Comparison of ENCODE assay signal across 32 cellular contexts in the genomic region with DNA sequence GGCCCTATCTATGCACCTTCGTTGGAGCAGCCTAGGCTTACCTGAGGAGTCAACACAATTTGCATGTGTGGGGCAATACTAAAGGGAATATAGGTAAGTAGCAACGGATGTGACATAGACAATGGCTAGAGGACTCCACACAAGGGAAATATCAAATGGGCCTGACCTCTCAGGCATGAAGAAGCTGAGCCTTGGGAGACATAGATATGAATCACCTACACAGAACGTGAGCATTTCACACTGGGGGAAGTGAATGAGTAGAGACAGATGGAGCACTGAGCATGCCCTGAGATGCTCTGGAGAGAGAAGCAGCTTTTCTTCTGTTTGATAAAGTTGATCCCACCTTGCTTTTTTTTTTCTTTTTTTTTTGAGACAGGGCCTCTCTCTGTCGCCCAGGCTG.
DNase-seq lines count a peak whose midpoint lies in the region; ATAC-seq, FAIRE-seq and TF ChIP-seq lines count a peak whose summit lies in the region.
"Had no signal": no experiment of that assay in that cellular context is flagged by ENCODE, and none has a peak within 500 bp of the region (broad histone marks: within the 10 kb centered on the region; RNA-seq: fewer than 3 reads in every experiment).

No MANE protein-coding gene starts in this region.

- TF ChIP-seq CTCF in Caco-2 (IDR thresholded peaks at IDR 0.05; ENCODE audit: insufficient read depth in 1 of 2, low read depth in 1 of 2, low read length in 1 of 2, severe bottlenecking in 1 of 2, unreplicated experiment in 1 of 2) (no peak), WERI-Rb-1 (IDR thresholded peaks at IDR 0.05; ENCODE audit: low read depth, low read length) (no peak), kidney epithelial cell (IDR thresholded peaks at IDR 0.05; ENCODE audit: insufficient read depth, low read length, poor library complexity, severe bottlenecking) (no peak), esophagus squamous epithelium (IDR thresholded peaks at IDR 0.05) (no peak)

- no peaks in the 10 kb centered on the region for H3K36me3 ChIP-seq in Caco-2 (ENCODE audit: control insufficient read depth, insufficient read depth, low read length)
- H3K36me3 ChIP-seq in WERI-Rb-1, result no peaks in the 10 kb centered on the region
- H3K36me3 ChIP-seq in kidney epithelial cell (ENCODE audit: control insufficient read depth, insufficient read depth, low read length), result no peaks in the 10 kb centered on the region
- no peaks in the 10 kb centered on the region for H3K36me3 ChIP-seq in esophagus squamous epithelium
- H3K36me3 ChIP-seq: BE2C, lower lobe of right lung had no signal

- intact Hi-C loops in Caco-2 (cut with micrococcal nuclease; ENCODE audit: unreplicated experiment) (loop anchor here (10.0 kb wide), 1 partner anchor 884 kb away; no protein-coding TSS in a partner anchor), esophagus squamous epithelium (cut with DNase I) (no loop called here)

- H3K4me3 ChIP-seq in Caco-2 (ENCODE audit: low read depth, low read length) (no peak overlapping the region), WERI-Rb-1 (ENCODE audit: low read depth, low read length) (no peak overlapping the region), kidney epithelial cell (ENCODE audit: low read depth, low read length) (no peak overlapping the region), esophagus squamous epithelium (no peak overlapping the region)
- H3K4me3 ChIP-seq: lower lobe of right lung, mucosa of descending colon had no signal

- ATAC-seq in HG03442 (IDR thresholded peaks at IDR 0.05; ENCODE audit: unreplicated experiment) (no peak), HG02981 (IDR thresholded peaks at IDR 0.05; ENCODE audit: unreplicated experiment) (no peak)
- ATAC-seq: lower lobe of right lung; mucosa of descending colon; natural killer cell treated with Interleukin-12 subunit alpha and Interleukin-12 subunit beta and Interleukin-15 and Interleukin-18, amount 100 ng/mL, for 72 hours; PC-3 had no signal

- FAIRE-seq in HTR-8/SVneo (lab: Jason Lieb, UNC), result no peak
- FAIRE-seq: H54, kidney had no signal

- POLR2A ChIA-PET in Caco-2 (lab: Charles Lee), result no interaction called here

- whole genome bisulfite sequencing in esophagus squamous epithelium, 2 donors, result 67 to 83% methylated on average over 4 of the region's 4 CpGs

- H3K9me3 ChIP-seq in Caco-2 (no peaks in the 10 kb centered on the region), WERI-Rb-1 (ENCODE audit: severe bottlenecking) (peaks cover 11% of the 10 kb centered on the region), esophagus squamous epithelium (no peaks in the 10 kb centered on the region)
- H3K9me3 ChIP-seq: BE2C, lower lobe of right lung, mucosa of descending colon had no signal

- H3K4me3 Mint-ChIP-seq in Caco-2 (ENCODE audit: unreplicated experiment), result no peak overlapping the region
- H3K4me3 Mint-ChIP-seq: activated CD4-positive, alpha-beta T cell treated with anti-CD3 and anti-CD28 coated beads, Interleukin-2, amount 10 ng/mL, durations not matched to agents 24 days and 14 days; activated naive CD8-positive, alpha-beta T cell treated with anti-CD3 and anti-CD28 coated beads, Interleukin-2, amount 10 ng/mL, durations not matched to agents 7 days and 5 days; central memory CD8-positive, alpha-beta T cell; dendritic cell treated with granulocyte-macrophage colony-stimulating factor and Interleukin-4, amounts not matched to agents 40 ng/mL and 50 ng/mL, for 4 days; natural killer cell treated with Interleukin-12 subunit alpha and Interleukin-12 subunit beta and Interleukin-15 and Interleukin-18, amount 100 ng/mL, for 72 hours; stimulated activated naive CD8-positive, alpha-beta T cell treated with anti-CD3 and anti-CD28 coated beads, Interleukin-15, Interleukin-2, amounts not matched to agents 100 ng/mL and 50 ng/mL, for 24 hours had no signal

- peaks cover 51% of the 10 kb centered on the region for H3K4me1 Mint-ChIP-seq in Caco-2 (ENCODE audit: low read depth, unreplicated experiment)
- H3K4me1 Mint-ChIP-seq: central memory CD8-positive, alpha-beta T cell had no signal

- peaks cover 78% of the 10 kb centered on the region for H3K4me1 ChIP-seq in Caco-2
- peaks cover 0 to 6% (median 0%) of the 10 kb centered on the region in 3 donors for H3K4me1 ChIP-seq in esophagus squamous epithelium
- H3K4me1 ChIP-seq: BE2C, lower lobe of right lung had no signal

- no peak for DNase-seq in Caco-2
- peak; percentile 62 for DNase-seq in HK-2 (ENCODE audit: unreplicated experiment)
- peak; percentile 29 for DNase-seq in WERI-Rb-1
- DNase-seq in kidney epithelial cell (ENCODE audit: low read depth), result peak; percentile 69
- no peak for DNase-seq in esophagus squamous epithelium (lab: John Stamatoyannopoulos, UW)
- DNase-seq in HTR-8/SVneo (ENCODE audit: insufficient read length, low spot score), result no peak
- DNase-seq: activated CD4-positive, alpha-beta T cell treated with anti-CD3 and anti-CD28 coated beads, Interleukin-2, amount 10 ng/mL, durations not matched to agents 24 days and 14 days; activated gamma-delta T cell; activated naive CD8-positive, alpha-beta T cell treated with anti-CD3 and anti-CD28 coated beads, Interleukin-2, amount 10 ng/mL, durations not matched to agents 7 days and 5 days; activated T-cell treated with anti-CD3 and anti-CD28 coated beads, Interleukin-2, amount 50 U/mL, for 1 hour; BE2C; CD8-positive, alpha-beta memory T cell; GDM1; glutamatergic neuron; Kasumi-1; kidney; lower lobe of right lung; mucosa of descending colon; MV-4-11; NCI-H146; NCI-H2107; NK-92 treated with Interleukin-12 subunit alpha and Interleukin-12 subunit beta, amount 100 ng/mL, for 24 hours; PC-3; Right ventricle myocardium superior; T-helper 2 cell had no signal

- H3K27me3 Mint-ChIP-seq in Caco-2 (ENCODE audit: insufficient read depth, unreplicated experiment), result no peaks in the 10 kb centered on the region

- peaks cover 11% of the 10 kb centered on the region for H3K9me3 Mint-ChIP-seq in Caco-2 (ENCODE audit: unreplicated experiment)
- H3K9me3 Mint-ChIP-seq: activated CD4-positive, alpha-beta T cell treated with anti-CD3 and anti-CD28 coated beads, Interleukin-2, amount 10 ng/mL, durations not matched to agents 24 days and 14 days; activated naive CD8-positive, alpha-beta T cell treated with anti-CD3 and anti-CD28 coated beads, Interleukin-2, amount 10 ng/mL, durations not matched to agents 7 days and 5 days; CD8-positive, alpha-beta memory T cell; central memory CD8-positive, alpha-beta T cell; dendritic cell treated with granulocyte-macrophage colony-stimulating factor and Interleukin-4, amounts not matched to agents 40 ng/mL and 50 ng/mL, for 4 days; natural killer cell treated with Interleukin-12 subunit alpha and Interleukin-12 subunit beta and Interleukin-15 and Interleukin-18, amount 100 ng/mL, for 72 hours; stimulated activated naive CD8-positive, alpha-beta T cell treated with anti-CD3 and anti-CD28 coated beads, Interleukin-15, Interleukin-2, amounts not matched to agents 100 ng/mL and 50 ng/mL, for 24 hours had no signal

- TF ChIP-seq POLR2A in esophagus squamous epithelium (IDR thresholded peaks at IDR 0.05), result no peak

- H3K27ac ChIP-seq in WERI-Rb-1, result 0 out of 2 replicates have a peak overlapping the region, but pooled peaks have one; percentile 12
- H3K27ac ChIP-seq in esophagus squamous epithelium, result no peak overlapping the region
- H3K27ac ChIP-seq: lower lobe of right lung had no signal

- H3K27me3 ChIP-seq in Caco-2 (replicated peaks; ENCODE audit: control insufficient read depth, insufficient read depth, low read length), result no peaks in the 10 kb centered on the region
- no peaks in the 10 kb centered on the region for H3K27me3 ChIP-seq in WERI-Rb-1 (ENCODE audit: insufficient read depth, low read depth, severe bottlenecking)
- no peaks in the 10 kb centered on the region for H3K27me3 ChIP-seq in kidney epithelial cell (ENCODE audit: control insufficient read depth, insufficient read depth, low read length)
- peaks cover 0 to 22% (median 0%) of the 10 kb centered on the region in 4 donors for H3K27me3 ChIP-seq in esophagus squamous epithelium
- H3K27me3 ChIP-seq: BE2C had no signal

- H3K27ac Mint-ChIP-seq in Caco-2 (ENCODE audit: unreplicated experiment), result peak overlapping the region; percentile 97
- H3K27ac Mint-ChIP-seq: activated CD4-positive, alpha-beta T cell treated with anti-CD3 and anti-CD28 coated beads, Interleukin-2, amount 10 ng/mL, durations not matched to agents 24 days and 14 days; activated naive CD8-positive, alpha-beta T cell treated with anti-CD3 and anti-CD28 coated beads, Interleukin-2, amount 10 ng/mL, durations not matched to agents 7 days and 5 days; dendritic cell treated with granulocyte-macrophage colony-stimulating factor and Interleukin-4, amounts not matched to agents 40 ng/mL and 50 ng/mL, for 4 days; natural killer cell treated with Interleukin-12 subunit alpha and Interleukin-12 subunit beta and Interleukin-15 and Interleukin-18, amount 100 ng/mL, for 72 hours; stimulated activated naive CD8-positive, alpha-beta T cell treated with anti-CD3 and anti-CD28 coated beads, Interleukin-15, Interleukin-2, amounts not matched to agents 100 ng/mL and 50 ng/mL, for 24 hours had no signal

- no TSS peak for BruUV-seq in Caco-2 (replicated peaks; lab: Mats Ljungman, UMichigan)

- CTCF ChIA-PET in Caco-2 (lab: Charles Lee), result no interaction called here

- H3K36me3 Mint-ChIP-seq in Caco-2 (ENCODE audit: insufficient read depth, unreplicated experiment), result peaks cover 19% of the 10 kb centered on the region
- H3K36me3 Mint-ChIP-seq: activated naive CD8-positive, alpha-beta T cell treated with anti-CD3 and anti-CD28 coated beads, Interleukin-2, amount 10 ng/mL, durations not matched to agents 7 days and 5 days; CD8-positive, alpha-beta memory T cell; natural killer cell treated with Interleukin-12 subunit alpha and Interleukin-12 subunit beta and Interleukin-15 and Interleukin-18, amount 100 ng/mL, for 72 hours had no signal

Comparison
In these comparisons a context has a peak if more than half of its experiments do, and no peak if none do; other contexts are left out.
1. DNase-seq: peak in HK-2 (single experiment), WERI-Rb-1 (single experiment) and kidney epithelial cell (single experiment); none in Caco-2 (0 of 2), esophagus squamous epithelium (single experiment) and HTR-8/SVneo (single experiment).